In genomic region chr4:98929341-98930267, GRCh38 we compare ENCODE assay signal across 8 cellular contexts.
DNase-seq lines count a peak whose midpoint lies in the region; FAIRE-seq and TF ChIP-seq lines count a peak whose summit lies in the region.

No MANE protein-coding gene starts in this region.

- peak; percentile 65 for FAIRE-seq in H54 (lab: Jason Lieb, UNC)

- DNase-seq in H54 (ENCODE audit: insufficient read length, low spot score) (peak; percentile 35), LoVo (ENCODE audit: low spot score) (peak; percentile 89), cerebellar cortex (ENCODE audit: low spot score) (peak; percentile 47), left kidney (ENCODE audit: low read depth, low spot score) (peak; percentile 85), NCI-H1694 treated with DMSO at 0.1 percent for 48 hours (lab: John Stamatoyannopoulos, UW) (no peak)
- DNase-seq in activated CD4-positive, CD25-positive, alpha-beta regulatory T cell treated with anti-CD3 and anti-CD28 coated beads, Interleukin-2, amount 50 U/mL, for 72 hours = peak; percentile 60
- peak; percentile 40 to 46 for DNase-seq in stimulated activated CD4-positive, alpha-beta T cell treated with anti-CD3 and anti-CD28 coated beads, Interleukin-2, amount 100 ng/mL, for 48 hours

- H3K4me3 ChIP-seq in GM08714 (ENCODE audit: low read length) = peak overlapping the region; percentile 78

- peak; percentile 70 for TF ChIP-seq POLR2A in H54 (IDR thresholded peaks at IDR 0.05; ENCODE audit: low read depth, low read length)
